Comparison of ENCODE assay signal across 8 cellular contexts in genomic region chr11:86632499-86633269, GRCh38. TPM values are rescaled to one million over a fixed set of nuclear protein-coding genes. Genes with fewer than 3 reads are reported as not detected.
DNase-seq lines count a peak whose midpoint lies in the region; ATAC-seq and TF ChIP-seq lines count a peak whose summit lies in the region.

No MANE protein-coding gene starts in this region.

- H3K4me3 ChIP-seq in SJSA1 (no peak overlapping the region), vagina (no peak overlapping the region)

- CTCF ChIA-PET in HEK293T (lab: Yijun Ruan, JAX): interaction anchor here (0.5 kb wide), 1 partner anchor 166 kb away, joined by 3 read pairs; no protein-coding TSS in a partner anchor

- ATAC-seq in HG03280 (IDR thresholded peaks at IDR 0.05; ENCODE audit: unreplicated experiment): no peak

- H3K9me3 ChIP-seq in SJSA1 (replicated peaks) (no peaks in the 10 kb centered on the region), vagina (no peaks in the 10 kb centered on the region)

- no peaks in the 10 kb centered on the region for H3K36me3 ChIP-seq in SJSA1
- no peaks in the 10 kb centered on the region for H3K36me3 ChIP-seq in vagina

- DNase-seq in ELF-1 (ENCODE audit: low read depth, low spot score) (peak; percentile 79), HEK293T (ENCODE audit: extremely low spot score) (peak; percentile 50), SJSA1 (ENCODE audit: low read depth in 1 of 2, low spot score in 2 of 2) (peak; percentile 81 to 91), fibroblast of gingiva (ENCODE audit: low read depth) (peak; percentile 79), vagina (ENCODE audit: extremely low spot score in 2 of 2) (no peak), cerebellum (ENCODE audit: low spot score) (no peak)
- peak; percentile 67 for DNase-seq in stimulated activated CD4-positive, alpha-beta T cell treated with anti-CD3 and anti-CD28 coated beads, Interleukin-1b, Interleukin-23, amount 100 ng/mL, for 48 hours

- peak in 1 of 3 experiments; percentile 38 for TF ChIP-seq CTCF in vagina (IDR thresholded peaks at IDR 0.05)

- peak overlapping the region; percentile 82 for H3K27ac ChIP-seq in SJSA1
- no peak overlapping the region for H3K27ac ChIP-seq in vagina

- peaks cover 49% of the 10 kb centered on the region for H3K4me1 ChIP-seq in SJSA1 (replicated peaks)
- peaks cover 40% of the 10 kb centered on the region for H3K4me1 ChIP-seq in vagina

- POLR2A ChIA-PET in HEK293T (lab: Yijun Ruan, JAX): interaction anchor here (1.1 kb wide), 1 partner anchor 167 kb away, joined by 3 read pairs; the partner anchor contains the start of gene PRSS23

- no peak for TF ChIP-seq POLR2A in vagina (IDR thresholded peaks at IDR 0.05)

- intact Hi-C loops in vagina (cut with DNase I): no loop called here

- no peaks in the 10 kb centered on the region for H3K27me3 ChIP-seq in SJSA1 (replicated peaks)
- no peaks in the 10 kb centered on the region for H3K27me3 ChIP-seq in vagina

TF ChIP-seq in HEK293T, 16 proteins besides CTCF, POLR2A, EP300 and RAD21:
- TF ChIP-seq ELF4 (IDR thresholded peaks at IDR 0.05): no peak
- TF ChIP-seq NFRKB (IDR thresholded peaks at IDR 0.05): no peak
- TF ChIP-seq FOXK2 (IDR thresholded peaks at IDR 0.05): no peak
- no peak for TF ChIP-seq CTBP1 (IDR thresholded peaks at IDR 0.05; ENCODE audit: borderline replicate concordance)
- no peak for TF ChIP-seq PKNOX1 (IDR thresholded peaks at IDR 0.05)
- no peak for TF ChIP-seq ARNT (IDR thresholded peaks at IDR 0.05)
- TF ChIP-seq SP1 (IDR thresholded peaks at IDR 0.05): no peak
- no peak for TF ChIP-seq HDGF (IDR thresholded peaks at IDR 0.05; ENCODE audit: borderline replicate concordance)

RNA-seq across cellular contexts. Expression of gene ME3, which starts 39.7 kb away (rescaled TPM):
- total RNA-seq in SJSA1 (2014; rRNA removed; shearing (Covaris generic)): 2.9 and 6.2 TPM in 2 replicates
- total RNA-seq in vagina (28.5 TPM), cerebellum (89.6 TPM)

Comparison
In these comparisons a context has a peak if more than half of its experiments do, and no peak if none do; other contexts are left out.
1. DNase-seq: peak in ELF-1 (single experiment), HEK293T (single experiment), SJSA1 (2 of 2), fibroblast of gingiva (single experiment) and stimulated activated CD4-positive, alpha-beta T cell treated with anti-CD3 and anti-CD28 coated beads, Interleukin-1b, Interleukin-23, amount 100 ng/mL, for 48 hours (single experiment); none in vagina (0 of 2) and cerebellum (single experiment).